27 cellular contexts compared by ENCODE assay signal in the genomic region with DNA sequence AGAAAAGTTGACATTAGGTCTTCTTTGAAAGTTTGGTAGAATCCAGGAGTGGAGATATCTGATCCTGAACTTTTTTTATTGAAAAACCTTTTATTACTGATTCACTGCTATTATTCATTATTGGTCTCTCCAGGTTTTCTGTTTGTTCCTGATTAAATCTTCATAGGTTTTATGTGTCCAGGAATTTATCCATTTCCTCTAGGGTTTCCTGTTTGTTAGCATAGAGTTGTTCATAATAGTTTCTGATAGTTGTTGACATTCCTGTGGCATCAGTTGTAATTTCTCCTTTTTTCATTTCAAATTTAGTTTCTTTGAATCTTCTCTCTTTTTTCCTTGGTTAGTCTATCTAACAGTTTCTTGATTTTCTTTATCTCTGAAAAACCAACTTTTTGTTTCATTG.
"Had no signal": no experiment of that assay in that cellular context is flagged by ENCODE, and none has a peak within 500 bp of the region (broad histone marks: within the 10 kb centered on the region; RNA-seq: fewer than 3 reads in every experiment).

No MANE protein-coding gene starts in this region.

- H3K4me3 Mint-ChIP-seq: activated CD4-positive, alpha-beta T cell treated with anti-CD3 and anti-CD28 coated beads for 36 hours; activated naive CD8-positive, alpha-beta T cell treated with anti-CD3 and anti-CD28 coated beads for 36 hours; activated T-cell treated with anti-CD3 and anti-CD28 coated beads, Interleukin-2, amount 50 U/mL, for 72 hours; brain; effector memory CD8-positive, alpha-beta T cell; naive thymus-derived CD8-positive, alpha-beta T cell; neural crest cell; stimulated activated naive B cell treated with anti-CD40 and anti-IgM and Interleukin-4, amounts not matched to agents 10 μg/mL and 1 μg/mL and 100 μg/mL, for 72 hours; T-helper 2 cell treated with Interferon-gamma antibody and Interleukin-4, amounts not matched to agents 5 μg/mL and 100 μg/mL, for 36 hours had no signal

- H3K27ac ChIP-seq: ascending aorta, epithelial cell of prostate, esophagus squamous epithelium, gastroesophageal sphincter, parathyroid adenoma, right atrium auricular region, tibial nerve had no signal

- H3K4me1 Mint-ChIP-seq: activated CD4-positive, alpha-beta T cell treated with anti-CD3 and anti-CD28 coated beads for 36 hours; activated naive CD8-positive, alpha-beta T cell treated with anti-CD3 and anti-CD28 coated beads for 36 hours; brain; naive thymus-derived CD8-positive, alpha-beta T cell; neural crest cell; stimulated activated naive B cell treated with anti-CD40 and anti-IgM and Interleukin-4, amounts not matched to agents 10 μg/mL and 1 μg/mL and 100 μg/mL, for 72 hours had no signal

- H3K36me3 ChIP-seq: ascending aorta, esophagus squamous epithelium, gastroesophageal sphincter, right atrium auricular region, tibial nerve had no signal

- H3K4me1 ChIP-seq: ascending aorta, esophagus squamous epithelium, gastroesophageal sphincter, parathyroid adenoma, right atrium auricular region, tibial nerve had no signal

- H3K27me3 ChIP-seq: ascending aorta, esophagus squamous epithelium, gastroesophageal sphincter, right atrium auricular region, tibial nerve had no signal

- H3K36me3 Mint-ChIP-seq: activated naive CD8-positive, alpha-beta T cell treated with anti-CD3 and anti-CD28 coated beads for 36 hours; brain; naive thymus-derived CD8-positive, alpha-beta T cell; stimulated activated naive B cell treated with anti-CD40 and anti-IgM and Interleukin-4, amounts not matched to agents 10 μg/mL and 1 μg/mL and 100 μg/mL, for 72 hours had no signal

- H3K27ac Mint-ChIP-seq: activated CD4-positive, alpha-beta T cell treated with anti-CD3 and anti-CD28 coated beads for 36 hours; activated naive CD8-positive, alpha-beta T cell treated with anti-CD3 and anti-CD28 coated beads for 36 hours; activated T-cell treated with anti-CD3 and anti-CD28 coated beads, Interleukin-2, amount 50 U/mL, for 72 hours; brain; effector memory CD8-positive, alpha-beta T cell; naive thymus-derived CD8-positive, alpha-beta T cell; stimulated activated naive B cell treated with anti-CD40 and anti-IgM and Interleukin-4, amounts not matched to agents 10 μg/mL and 1 μg/mL and 100 μg/mL, for 72 hours; T-helper 2 cell treated with Interferon-gamma antibody and Interleukin-4, amounts not matched to agents 5 μg/mL and 100 μg/mL, for 36 hours had no signal

- H3K4me3 ChIP-seq: ascending aorta, esophagus squamous epithelium, gastroesophageal sphincter, right atrium auricular region, smooth muscle cell, tibial nerve had no signal

- DNase-seq: activated CD4-positive, alpha-beta T cell treated with anti-CD3 and anti-CD28 coated beads for 36 hours; activated CD4-positive, CD25-positive, alpha-beta regulatory T cell; activated naive CD4-positive, alpha-beta T cell; activated naive CD8-positive, alpha-beta T cell treated with anti-CD3 and anti-CD28 coated beads for 36 hours; activated T-cell treated with anti-CD3 and anti-CD28 coated beads for 4 hours; activated T-cell treated with anti-CD3 and anti-CD28 coated beads, Interleukin-2, amount 50 U/mL, for 72 hours; cortex of kidney; effector memory CD8-positive, alpha-beta T cell; esophagus squamous epithelium; head of caudate nucleus; hippocampal formation; kidney; naive thymus-derived CD8-positive, alpha-beta T cell; nucleus accumbens; stimulated activated CD4-positive, alpha-beta T cell treated with anti-CD3 and anti-CD28 coated beads, Interleukin-1b, Interleukin-23, amount 100 ng/mL, for 48 hours; stimulated activated naive B cell treated with anti-CD40 and anti-IgM and Interleukin-4, amounts not matched to agents 10 μg/mL and 1 μg/mL and 100 μg/mL, for 72 hours; T-helper 1 cell had no signal

- H3K9me3 ChIP-seq: ascending aorta, esophagus squamous epithelium, gastroesophageal sphincter, right atrium auricular region, tibial nerve had no signal

- H3K27me3 Mint-ChIP-seq: activated CD4-positive, alpha-beta T cell treated with anti-CD3 and anti-CD28 coated beads for 36 hours; activated naive CD8-positive, alpha-beta T cell treated with anti-CD3 and anti-CD28 coated beads for 36 hours; effector memory CD8-positive, alpha-beta T cell; naive thymus-derived CD8-positive, alpha-beta T cell; stimulated activated naive B cell treated with anti-CD40 and anti-IgM and Interleukin-4, amounts not matched to agents 10 μg/mL and 1 μg/mL and 100 μg/mL, for 72 hours had no signal

- ATAC-seq: activated CD4-positive, alpha-beta T cell treated with anti-CD3 and anti-CD28 coated beads for 36 hours; activated T-cell treated with anti-CD3 and anti-CD28 coated beads, Interleukin-2, amount 50 U/mL, for 72 hours; effector memory CD8-positive, alpha-beta T cell; gastroesophageal sphincter; naive thymus-derived CD8-positive, alpha-beta T cell; stimulated activated naive B cell treated with anti-CD40 and anti-IgM and Interleukin-4, amounts not matched to agents 10 μg/mL and 1 μg/mL and 100 μg/mL, for 72 hours had no signal
